ENCODE assay signal across 25 cellular contexts in the genomic region with DNA sequence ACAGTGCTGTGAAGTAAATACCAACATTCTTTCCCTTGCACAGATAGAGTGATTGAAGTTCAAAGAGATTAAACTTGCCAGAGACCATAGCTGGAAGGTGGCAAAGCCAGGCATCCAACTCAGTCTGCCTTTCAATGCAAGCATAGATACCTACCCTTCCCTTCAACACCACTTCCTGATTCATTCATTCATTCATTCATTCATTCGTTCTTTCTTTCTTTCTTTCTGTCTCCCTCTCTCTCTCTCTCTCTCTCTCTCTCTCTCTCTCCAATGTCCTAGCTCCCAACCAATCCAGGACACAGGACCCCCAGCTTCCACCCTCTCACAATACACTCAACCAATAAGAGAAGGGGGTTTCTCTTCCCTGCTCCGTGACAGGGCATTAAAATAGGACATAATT. TPM values are rescaled to one million over a fixed set of nuclear protein-coding genes. Genes with fewer than 3 reads are reported as not detected.
DNase-seq lines count a peak whose midpoint lies in the region; ATAC-seq, FAIRE-seq and TF ChIP-seq lines count a peak whose summit lies in the region.
"Had no signal": no experiment of that assay in that cellular context is flagged by ENCODE, and none has a peak within 500 bp of the region (broad histone marks: within the 10 kb centered on the region; RNA-seq: fewer than 3 reads in every experiment).

No MANE protein-coding gene starts in this region.

- FAIRE-seq in K562 (lab: Jason Lieb, UNC) = no peak
- FAIRE-seq: D721Med, G401.6, GM12892, GM18507 had no signal

- H4K8ac ChIP-seq in mesendoderm (ENCODE audit: low read depth, low read length) = no peak overlapping the region

- no peaks in the 10 kb centered on the region for H3K9me3 ChIP-seq in HEK293 (ENCODE audit: control insufficient read depth, insufficient read depth, low read depth, low read length)
- no peaks in the 10 kb centered on the region for H3K9me3 ChIP-seq in K562 (replicated peaks; ENCODE audit: control insufficient read depth, insufficient read depth, low read depth, low read length)
- H3K9me3 ChIP-seq: BE2C, BLaER1, Caco-2 had no signal

- H4K5ac ChIP-seq in mesendoderm (ENCODE audit: low read length) = no peak overlapping the region

- no peak overlapping the region for H3K18ac ChIP-seq in mesendoderm (ENCODE audit: low read length)

- no peak overlapping the region for H3K9ac ChIP-seq in K562 (ENCODE audit: insufficient read depth in 1 of 2, low read depth in 2 of 2, low read length in 2 of 2)
- H3K9ac ChIP-seq in mesendoderm (ENCODE audit: low read length) = no peak overlapping the region
- H3K9ac ChIP-seq: BLaER1 had no signal

- no peak overlapping the region for H2BK15ac ChIP-seq in mesendoderm (replicated peaks; ENCODE audit: low read depth)

- DNase-seq in WTC11 (ENCODE audit: low spot score) (no peak), K562 (ENCODE audit: extremely low read depth in 1 of 4, low spot score in 3 of 4) (no peak), mesendoderm (peak; percentile 8), sciatic nerve (ENCODE audit: low spot score) (no peak), COR-L47 (lab: John Stamatoyannopoulos, UW) (no peak), caudate nucleus (lab: John Stamatoyannopoulos, UW) (no peak)
- no peak for DNase-seq in T-helper 2 cell treated with Interferon-gamma antibody and Interleukin-4, amounts not matched to agents 5 μg/mL and 100 μg/mL, for 36 hours (ENCODE audit: low spot score)
- DNase-seq: 8988T; ACHN; BE2C; C1 segment of cervical spinal cord; Caco-2; Calu3; CD4-positive, alpha-beta memory T cell; CD4-positive, CD25-positive, alpha-beta regulatory T cell; CD8-positive, alpha-beta memory T cell; DMS79 treated with DMSO at 0.1 percent for 48 hours; GF-D8 had no signal

- peak; percentile 20; the same call in 1 of the 2 replicates for ATAC-seq in WTC11
- no peak for ATAC-seq in K562
- no peak for ATAC-seq in sciatic nerve

- in situ Hi-C loops in K562 (cut with MboI) = no loop called here

- TF ChIP-seq CTCF in HEK293 (tag by site-specific recombination; IDR thresholded peaks at IDR 0.05) (no peak), WTC11 (IDR thresholded peaks at IDR 0.05) (no peak), K562 (IDR thresholded peaks at IDR 0.05 in 2 of 3, conservative IDR thresholded peaks at IDR 0.05 in 1 of 3; ENCODE audit: insufficient read depth in 2 of 3, low read depth in 1 of 3, low read length in 3 of 3) (no peak)

- no peak overlapping the region for H3K4me2 ChIP-seq in K562 (ENCODE audit: insufficient read depth, low read length)
- no peak overlapping the region for H3K4me2 ChIP-seq in mesendoderm (ENCODE audit: low read length)
- H3K4me2 ChIP-seq: BLaER1 had no signal

- no peak overlapping the region for H2BK5ac ChIP-seq in mesendoderm (ENCODE audit: low read length)

- no peak overlapping the region for H3K4me3 ChIP-seq in HEK293 (ENCODE audit: low read depth, low read length)
- H3K4me3 ChIP-seq in K562 = no peak overlapping the region
- H3K4me3 ChIP-seq in mesendoderm (ENCODE audit: low read length) = no peak overlapping the region
- H3K4me3 ChIP-seq: BLaER1 had no signal

- no peak overlapping the region for H3K27ac ChIP-seq in HEK293 (ENCODE audit: extremely low read depth, low read depth, low read length)
- no peak overlapping the region for H3K27ac ChIP-seq in K562 (ENCODE audit: extremely low read depth, low read depth, low read length)
- H3K27ac ChIP-seq in mesendoderm (ENCODE audit: low read depth, low read length) = no peak overlapping the region
- no peak overlapping the region for H3K27ac ChIP-seq in caudate nucleus (ENCODE audit: low read depth, low read length)
- H3K27ac ChIP-seq: BLaER1 had no signal

- TF ChIP-seq RAD21 in K562 (CRISPR knock-in tag; conservative IDR thresholded peaks at IDR 0.05 in 1 of 2, IDR thresholded peaks at IDR 0.05 in 1 of 2) = no peak

- no peak overlapping the region for H2BK120ac ChIP-seq in mesendoderm (ENCODE audit: low read depth, low read length)

- H2AFZ ChIP-seq in K562 (ENCODE audit: low read depth, low read length) = no peak overlapping the region

- CTCF ChIA-PET in HEK293 (lab: Yijun Ruan, JAX) = interaction anchor here (0.6 kb wide), 1 partner anchor 113 kb away, joined by 3 read pairs; no protein-coding TSS in a partner anchor
- CTCF ChIA-PET in WTC11 (lab: Charles Lee) = no interaction called here
- CTCF ChIA-PET in K562 (lab: Yijun Ruan, JAX; ENCODE audit: low intra/inter-chr PET ratio) = no interaction called here

- peaks cover 26% of the 10 kb centered on the region for H3K4me1 Mint-ChIP-seq in WTC11
- H3K4me1 Mint-ChIP-seq in T-helper 2 cell treated with Interferon-gamma antibody and Interleukin-4, amounts not matched to agents 5 μg/mL and 100 μg/mL, for 36 hours (ENCODE audit: low read depth) = no peaks in the 10 kb centered on the region
- H3K4me1 Mint-ChIP-seq: CD4-positive, alpha-beta memory T cell; CD4-positive, CD25-positive, alpha-beta regulatory T cell; CD8-positive, alpha-beta memory T cell had no signal

- H3K9me1 ChIP-seq in K562 (ENCODE audit: control insufficient read depth, insufficient read depth, low read length) = no peaks in the 10 kb centered on the region

- no peaks in the 10 kb centered on the region for H3K36me3 ChIP-seq in HEK293 (ENCODE audit: control insufficient read depth in 2 of 2, insufficient read depth in 1 of 2, low read length in 2 of 2)
- no peaks in the 10 kb centered on the region for H3K36me3 ChIP-seq in K562 (ENCODE audit: control insufficient read depth, insufficient read depth, low read length)
- no peaks in the 10 kb centered on the region for H3K36me3 ChIP-seq in mesendoderm (ENCODE audit: control insufficient read depth, insufficient read depth, low read length)
- H3K36me3 ChIP-seq: BE2C, BLaER1 had no signal

- no peak for TF ChIP-seq POLR2A in K562 (conservative IDR thresholded peaks at IDR 0.05)

- peaks cover 27% of the 10 kb centered on the region for H3K79me2 ChIP-seq in K562 (ENCODE audit: control insufficient read depth, insufficient read depth, low read length)
- no peaks in the 10 kb centered on the region for H3K79me2 ChIP-seq in mesendoderm (ENCODE audit: control insufficient read depth, insufficient read depth, low read length)

- no peak for TF ChIP-seq EP300 in K562 (IDR thresholded peaks at IDR 0.05; ENCODE audit: low read length)

- H3K4ac ChIP-seq in mesendoderm (ENCODE audit: low read depth, low read length) = no peak overlapping the region

- POLR2A ChIA-PET in HEK293 (lab: Yijun Ruan, JAX) (no interaction called here), WTC11 (lab: Charles Lee) (no interaction called here), K562 (lab: Yijun Ruan, JAX) (no interaction called here)

- BruUV-seq in K562 (replicated peaks; lab: Mats Ljungman, UMichigan) = no TSS peak

- H3K56ac ChIP-seq in mesendoderm (ENCODE audit: low read length) = no peak overlapping the region

- H3K79me1 ChIP-seq in mesendoderm (ENCODE audit: low read length) = no peaks in the 10 kb centered on the region

- H4K20me1 ChIP-seq in K562 (replicated peaks; ENCODE audit: control insufficient read depth, insufficient read depth, low read length) = no peaks in the 10 kb centered on the region
- H4K20me1 ChIP-seq: BLaER1 had no signal

- 42% methylated on average over 2 of the region's 2 CpGs for WGBS in K562 (ENCODE audit: insufficient coverage, low coverage, missing lambda C conversion rate)
- no CpG with 5 or more reads among the region's 2 CpGs for WGBS in mesendoderm (ENCODE audit: extremely low coverage, insufficient coverage, low lambda C conversion rate)

- no peak overlapping the region for H3K4me3 Mint-ChIP-seq in WTC11
- no peak overlapping the region for H3K4me3 Mint-ChIP-seq in T-helper 2 cell treated with Interferon-gamma antibody and Interleukin-4, amounts not matched to agents 5 μg/mL and 100 μg/mL, for 36 hours
- H3K4me3 Mint-ChIP-seq: CD14-positive monocyte; CD4-positive, alpha-beta memory T cell; CD4-positive, CD25-positive, alpha-beta regulatory T cell; CD8-positive, alpha-beta memory T cell had no signal

- peaks cover 30% of the 10 kb centered on the region for H3K27me3 Mint-ChIP-seq in WTC11 (ENCODE audit: low read depth)
- H3K27me3 Mint-ChIP-seq in T-helper 2 cell treated with Interferon-gamma antibody and Interleukin-4, amounts not matched to agents 5 μg/mL and 100 μg/mL, for 36 hours (ENCODE audit: low read depth) = no peaks in the 10 kb centered on the region
- H3K27me3 Mint-ChIP-seq: CD4-positive, CD25-positive, alpha-beta regulatory T cell had no signal

- peaks cover 1% of the 10 kb centered on the region; the same call in 1 of the 2 replicates for H3K4me1 ChIP-seq in HEK293 (ENCODE audit: control insufficient read depth, insufficient read depth, low read length)
- no peaks in the 10 kb centered on the region; a peak in 1 of 5 replicates for H3K4me1 ChIP-seq in K562 (replicated peaks in 1 of 2; ENCODE audit: control insufficient read depth in 2 of 2, insufficient read depth in 2 of 2, low read length in 2 of 2)
- peaks cover 4% of the 10 kb centered on the region for H3K4me1 ChIP-seq in mesendoderm (ENCODE audit: control insufficient read depth, low read depth, low read length)
- H3K4me1 ChIP-seq: BE2C had no signal

- H3K36me3 Mint-ChIP-seq in WTC11 = no peaks in the 10 kb centered on the region
- no peaks in the 10 kb centered on the region for H3K36me3 Mint-ChIP-seq in T-helper 2 cell treated with Interferon-gamma antibody and Interleukin-4, amounts not matched to agents 5 μg/mL and 100 μg/mL, for 36 hours (ENCODE audit: low read depth)
- H3K36me3 Mint-ChIP-seq: CD14-positive monocyte; CD4-positive, alpha-beta memory T cell; CD4-positive, CD25-positive, alpha-beta regulatory T cell; CD8-positive, alpha-beta memory T cell had no signal

- H3K27me3 ChIP-seq in K562 (ENCODE audit: control insufficient read depth in 2 of 2, insufficient read depth in 2 of 2, low read length in 2 of 2) = no peaks in the 10 kb centered on the region
- no peaks in the 10 kb centered on the region for H3K27me3 ChIP-seq in mesendoderm (ENCODE audit: insufficient read depth, low read length, poor library complexity)
- H3K27me3 ChIP-seq: BE2C, BLaER1 had no signal

- no peak overlapping the region for H3K27ac Mint-ChIP-seq in WTC11
- H3K27ac Mint-ChIP-seq in T-helper 2 cell treated with Interferon-gamma antibody and Interleukin-4, amounts not matched to agents 5 μg/mL and 100 μg/mL, for 36 hours = no peak overlapping the region
- H3K27ac Mint-ChIP-seq: CD4-positive, alpha-beta memory T cell; CD4-positive, CD25-positive, alpha-beta regulatory T cell; CD8-positive, alpha-beta memory T cell had no signal

- intact Hi-C loops in K562 (cut with micrococcal nuclease) = no loop called here
- intact Hi-C loops in sciatic nerve (cut with DNase I) = no loop called here

- no peak overlapping the region for H2AK5ac ChIP-seq in mesendoderm (ENCODE audit: low read length)

- H3K9me3 Mint-ChIP-seq in WTC11 = no peaks in the 10 kb centered on the region
- no peaks in the 10 kb centered on the region for H3K9me3 Mint-ChIP-seq in T-helper 2 cell treated with Interferon-gamma antibody and Interleukin-4, amounts not matched to agents 5 μg/mL and 100 μg/mL, for 36 hours

- H3K23ac ChIP-seq in mesendoderm (ENCODE audit: low read length) = no peak overlapping the region

RNA-seq across cellular contexts. Expression of a gene that starts 12.3 kb away (rescaled TPM):
- 4.5 to 5.8 TPM (median 4.8 TPM) in 3 replicates for total RNA-seq in WTC11 (2021)
- 30.5 and 37.3 TPM in 2 replicates for total RNA-seq in K562 (2011; cell fraction: chromatin; rRNA removed; ENCODE audit: low replicate concordance)
- total RNA-seq in K562 (2011; cell fraction: nucleolus; rRNA removed) = 8.4 and 9.8 TPM in 2 replicates
- total RNA-seq in K562 (2011; cell fraction: nucleoplasm; rRNA removed) = 15.2 and 25.6 TPM in 2 replicates
- total RNA-seq in K562 (2014; rRNA removed) = 5.6 and 6.0 TPM in 2 replicates
- 6.9 and 8.3 TPM in 2 replicates for total RNA-seq in K562 (2014; rRNA removed; fragmentation: Illumina TruSeq; extraction: Trizol)
- 7.0 and 7.2 TPM in 2 replicates for total RNA-seq in K562 (2015; rRNA removed; fragmentation: Illumina TruSeq; extraction: Trizol)
- total RNA-seq in K562 (2021) = 9.7 and 10.5 TPM in 2 replicates
- polyA plus RNA-seq in K562 (2011; rRNA removed) = 11.0 and 14.9 TPM in 2 replicates
- 5.1 and 6.0 TPM in 2 replicates for polyA plus RNA-seq in K562 (2011; cell fraction: cytosol; rRNA removed)
- 14.3 and 15.5 TPM in 2 replicates for polyA plus RNA-seq in K562 (2011; cell fraction: nucleus; rRNA removed)
- 5.7 and 5.9 TPM in 2 replicates for polyA plus RNA-seq in K562 (2012)
- polyA plus RNA-seq in K562 (2014; fragmentation: Illumina TruSeq; extraction: Trizol) = 7.1 and 9.0 TPM in 2 replicates
- polyA plus RNA-seq in K562 (2014; fragmentation: Nextera tagmentation; extraction: Ambion mirVana) = 1 to 10 TPM; 1.7 to 3.0 TPM
- polyA plus RNA-seq in K562 (2014; rRNA removed) = 4.1 and 4.7 TPM in 2 replicates
- 34.3 and 35.4 TPM in 2 replicates for polyA minus RNA-seq in K562 (2011; rRNA and poly(A)+ RNA removed)
- polyA minus RNA-seq in K562 (2011; cell fraction: cytosol; rRNA and poly(A)+ RNA removed) = 6.6 and 11.8 TPM in 2 replicates
- 27.3 and 34.0 TPM in 2 replicates for polyA minus RNA-seq in K562 (2011; cell fraction: nucleus; rRNA and poly(A)+ RNA removed)
- polyA plus RNA-seq in mesendoderm (2013, experiment 1 of 2) = 0.37 TPM
- 0.52 TPM for polyA plus RNA-seq in mesendoderm (2013, experiment 2 of 2)
- 13.2 TPM for total RNA-seq in sciatic nerve
- total RNA-seq: CD4-positive, alpha-beta memory T cell; CD8-positive, alpha-beta memory T cell had no signal
- polyA plus RNA-seq: CD14-positive monocyte; CD4-positive, CD25-positive, alpha-beta regulatory T cell; CD8-positive, alpha-beta memory T cell had no signal
